In the genomic region with DNA sequence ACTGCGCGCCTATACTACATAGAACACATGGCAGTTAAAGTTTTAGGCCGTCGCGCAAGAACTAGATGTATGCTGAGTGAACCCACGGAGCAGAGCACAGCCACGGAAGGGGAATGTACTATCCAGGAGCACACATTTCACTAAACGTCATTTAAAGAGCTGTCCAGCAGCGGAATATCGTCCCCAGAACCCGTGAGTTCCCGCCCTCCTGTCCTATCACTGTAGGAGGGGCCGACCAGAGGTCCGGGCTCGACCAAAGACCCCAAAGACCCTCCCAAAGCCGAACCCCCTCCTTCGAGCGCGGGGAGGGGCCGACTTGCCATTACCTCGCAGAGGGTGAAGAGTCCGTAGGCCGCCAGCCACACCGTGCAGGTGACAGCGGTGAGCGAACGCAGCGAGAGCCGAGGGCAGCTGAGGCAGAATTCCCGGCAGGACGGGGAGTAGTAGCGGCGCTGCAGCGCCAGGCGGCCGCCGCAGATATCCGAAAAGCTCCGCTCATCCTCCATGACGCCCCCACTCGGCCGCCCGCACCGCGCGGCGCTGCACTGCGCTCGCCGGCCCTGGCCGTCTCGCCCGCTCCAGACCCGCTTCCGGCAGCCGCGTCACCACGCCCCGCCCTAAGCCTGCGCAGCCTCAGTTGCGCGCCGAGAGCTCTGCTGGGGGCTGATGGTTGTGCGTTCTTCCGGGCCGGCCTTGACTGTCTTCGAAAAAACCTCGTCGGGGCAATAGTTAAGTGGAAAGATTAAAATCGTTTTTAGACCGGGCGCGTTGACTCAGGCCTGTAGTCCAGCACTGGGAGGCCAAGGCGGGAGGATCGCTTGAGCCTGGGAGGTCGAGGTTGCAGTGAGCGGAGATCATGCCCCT, we compare ENCODE assay signal across 1 cellular context.
A peak's percentile ranks its signal among the peaks of the same experiment; 100 is the strongest.
TF ChIP-seq lines count a peak whose summit lies in the region.

A gene with protein sequence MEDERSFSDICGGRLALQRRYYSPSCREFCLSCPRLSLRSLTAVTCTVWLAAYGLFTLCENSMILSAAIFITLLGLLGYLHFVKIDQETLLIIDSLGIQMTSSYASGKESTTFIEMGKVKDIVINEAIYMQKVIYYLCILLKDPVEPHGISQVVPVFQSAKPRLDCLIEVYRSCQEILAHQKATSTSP (minus strand): TSS at position 571 of the 864 bp plus-strand sequence. CDS start 65 bp downstream, at position 506.

TF ChIP-seq in HepG2, 621 proteins besides CTCF, POLR2A, EP300 and RAD21 (continued from another document and continues in another):
- no peak for TF ChIP-seq ZNF816 (CRISPR knock-in tag; IDR thresholded peaks at IDR 0.05; ENCODE audit: borderline replicate concordance)
- TF ChIP-seq ZKSCAN5 (CRISPR knock-in tag; IDR thresholded peaks at IDR 0.05), result no peak
- TF ChIP-seq RXRA (CRISPR knock-in tag; IDR thresholded peaks at IDR 0.05), result 0 out of 2 replicates have a peak, but pooled peaks have one; percentile 12
- TF ChIP-seq KAT2B (IDR thresholded peaks at IDR 0.05; ENCODE audit: borderline replicate concordance, low read depth, low read length), result no peak
- peak; percentile 89 for TF ChIP-seq KAT8 (CRISPR knock-in tag; IDR thresholded peaks at IDR 0.05)
- no peak for TF ChIP-seq CBX2 (IDR thresholded peaks at IDR 0.05; ENCODE audit: low read depth, low read length)
- TF ChIP-seq CBX2 (CRISPR knock-in tag; IDR thresholded peaks at IDR 0.05; ENCODE audit: low read depth), result no peak
- peak; percentile 44; the same call in 1 of the 2 replicates for TF ChIP-seq ZNF44 (CRISPR knock-in tag; IDR thresholded peaks at IDR 0.05)
- TF ChIP-seq PHF21A (CRISPR knock-in tag; IDR thresholded peaks at IDR 0.05), result peak; percentile 69; the same call in 1 of the 2 replicates
- TF ChIP-seq TAF1 (CRISPR knock-in tag; IDR thresholded peaks at IDR 0.05), result peak; percentile 78
- TF ChIP-seq, protein P1, sequence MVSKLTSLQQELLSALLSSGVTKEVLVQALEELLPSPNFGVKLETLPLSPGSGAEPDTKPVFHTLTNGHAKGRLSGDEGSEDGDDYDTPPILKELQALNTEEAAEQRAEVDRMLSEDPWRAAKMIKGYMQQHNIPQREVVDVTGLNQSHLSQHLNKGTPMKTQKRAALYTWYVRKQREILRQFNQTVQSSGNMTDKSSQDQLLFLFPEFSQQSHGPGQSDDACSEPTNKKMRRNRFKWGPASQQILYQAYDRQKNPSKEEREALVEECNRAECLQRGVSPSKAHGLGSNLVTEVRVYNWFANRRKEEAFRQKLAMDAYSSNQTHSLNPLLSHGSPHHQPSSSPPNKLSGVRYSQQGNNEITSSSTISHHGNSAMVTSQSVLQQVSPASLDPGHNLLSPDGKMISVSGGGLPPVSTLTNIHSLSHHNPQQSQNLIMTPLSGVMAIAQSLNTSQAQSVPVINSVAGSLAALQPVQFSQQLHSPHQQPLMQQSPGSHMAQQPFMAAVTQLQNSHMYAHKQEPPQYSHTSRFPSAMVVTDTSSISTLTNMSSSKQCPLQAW (CRISPR knock-in tag; IDR thresholded peaks at IDR 0.05), result peak; percentile 30; the same call in 1 of the 2 replicates
- TF ChIP-seq ZNF747 (CRISPR knock-in tag; IDR thresholded peaks at IDR 0.05; ENCODE audit: borderline replicate concordance), result peak; percentile 63; the same call in 1 of the 2 replicates
- TF ChIP-seq, protein P2, sequence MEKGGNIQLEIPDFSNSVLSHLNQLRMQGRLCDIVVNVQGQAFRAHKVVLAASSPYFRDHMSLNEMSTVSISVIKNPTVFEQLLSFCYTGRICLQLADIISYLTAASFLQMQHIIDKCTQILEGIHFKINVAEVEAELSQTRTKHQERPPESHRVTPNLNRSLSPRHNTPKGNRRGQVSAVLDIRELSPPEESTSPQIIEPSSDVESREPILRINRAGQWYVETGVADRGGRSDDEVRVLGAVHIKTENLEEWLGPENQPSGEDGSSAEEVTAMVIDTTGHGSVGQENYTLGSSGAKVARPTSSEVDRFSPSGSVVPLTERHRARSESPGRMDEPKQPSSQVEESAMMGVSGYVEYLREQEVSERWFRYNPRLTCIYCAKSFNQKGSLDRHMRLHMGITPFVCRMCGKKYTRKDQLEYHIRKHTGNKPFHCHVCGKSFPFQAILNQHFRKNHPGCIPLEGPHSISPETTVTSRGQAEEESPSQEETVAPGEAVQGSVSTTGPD (CRISPR knock-in tag; IDR thresholded peaks at IDR 0.05), result no peak
- 0 out of 2 replicates have a peak, but pooled peaks have one; percentile 24 for TF ChIP-seq ZFP36L1 (CRISPR knock-in tag; IDR thresholded peaks at IDR 0.05)
- no peak for TF ChIP-seq EZH2 (conservative IDR thresholded peaks at IDR 0.05; ENCODE audit: low read depth, low read length)
- no peak for TF ChIP-seq RBM22 (optimal IDR thresholded peaks at IDR 0.05; ENCODE audit: low read length)
- TF ChIP-seq PRDM15 (CRISPR knock-in tag; IDR thresholded peaks at IDR 0.05), result no peak
- TF ChIP-seq NFIB (CRISPR knock-in tag; IDR thresholded peaks at IDR 0.05; ENCODE audit: borderline replicate concordance), result no peak
- TF ChIP-seq ZNF326 (CRISPR knock-in tag; IDR thresholded peaks at IDR 0.05; ENCODE audit: borderline replicate concordance), result no peak
- TF ChIP-seq ZHX1 (CRISPR knock-in tag; IDR thresholded peaks at IDR 0.05; ENCODE audit: low read depth), result no peak
- 0 out of 2 replicates have a peak, but pooled peaks have one; percentile 42 for TF ChIP-seq ZNF790 (CRISPR knock-in tag; IDR thresholded peaks at IDR 0.05; ENCODE audit: borderline replicate concordance)
- TF ChIP-seq ZNF605 (CRISPR knock-in tag; IDR thresholded peaks at IDR 0.05), result peak; percentile 30; the same call in 1 of the 2 replicates
- TF ChIP-seq ZNF451 (CRISPR knock-in tag; IDR thresholded peaks at IDR 0.05), result no peak
- TF ChIP-seq MTF2 (CRISPR knock-in tag; IDR thresholded peaks at IDR 0.05; ENCODE audit: borderline replicate concordance), result peak; percentile 92; the same call in 1 of the 2 replicates
- no peak for TF ChIP-seq TERF1 (CRISPR knock-in tag; IDR thresholded peaks at IDR 0.05)
- TF ChIP-seq ZNF441 (CRISPR knock-in tag; IDR thresholded peaks at IDR 0.05; ENCODE audit: borderline replicate concordance), result peak; percentile 23; the same call in 1 of the 2 replicates
- TF ChIP-seq TBX2 (CRISPR knock-in tag; IDR thresholded peaks at IDR 0.05; ENCODE audit: borderline replicate concordance), result peak; percentile 84
- no peak for TF ChIP-seq NR2C2 (CRISPR knock-in tag; IDR thresholded peaks at IDR 0.05; ENCODE audit: borderline replicate concordance)
- TF ChIP-seq ZNF33B (CRISPR knock-in tag; IDR thresholded peaks at IDR 0.05), result no peak
- no peak; the same call in 1 of the 2 replicates for TF ChIP-seq ZSCAN25 (CRISPR knock-in tag; IDR thresholded peaks at IDR 0.05)
- no peak for TF ChIP-seq MTA3 (CRISPR knock-in tag; IDR thresholded peaks at IDR 0.05)
- TF ChIP-seq ETV6 (CRISPR knock-in tag; conservative IDR thresholded peaks at IDR 0.05), result no peak
- TF ChIP-seq, protein P3, sequence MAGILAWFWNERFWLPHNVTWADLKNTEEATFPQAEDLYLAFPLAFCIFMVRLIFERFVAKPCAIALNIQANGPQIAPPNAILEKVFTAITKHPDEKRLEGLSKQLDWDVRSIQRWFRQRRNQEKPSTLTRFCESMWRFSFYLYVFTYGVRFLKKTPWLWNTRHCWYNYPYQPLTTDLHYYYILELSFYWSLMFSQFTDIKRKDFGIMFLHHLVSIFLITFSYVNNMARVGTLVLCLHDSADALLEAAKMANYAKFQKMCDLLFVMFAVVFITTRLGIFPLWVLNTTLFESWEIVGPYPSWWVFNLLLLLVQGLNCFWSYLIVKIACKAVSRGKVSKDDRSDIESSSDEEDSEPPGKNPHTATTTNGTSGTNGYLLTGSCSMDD (CRISPR knock-in tag; IDR thresholded peaks at IDR 0.05), result no peak
- no peak for TF ChIP-seq ZNF724P (CRISPR knock-in tag; IDR thresholded peaks at IDR 0.05; ENCODE audit: borderline replicate concordance)
- TF ChIP-seq, protein P4, sequence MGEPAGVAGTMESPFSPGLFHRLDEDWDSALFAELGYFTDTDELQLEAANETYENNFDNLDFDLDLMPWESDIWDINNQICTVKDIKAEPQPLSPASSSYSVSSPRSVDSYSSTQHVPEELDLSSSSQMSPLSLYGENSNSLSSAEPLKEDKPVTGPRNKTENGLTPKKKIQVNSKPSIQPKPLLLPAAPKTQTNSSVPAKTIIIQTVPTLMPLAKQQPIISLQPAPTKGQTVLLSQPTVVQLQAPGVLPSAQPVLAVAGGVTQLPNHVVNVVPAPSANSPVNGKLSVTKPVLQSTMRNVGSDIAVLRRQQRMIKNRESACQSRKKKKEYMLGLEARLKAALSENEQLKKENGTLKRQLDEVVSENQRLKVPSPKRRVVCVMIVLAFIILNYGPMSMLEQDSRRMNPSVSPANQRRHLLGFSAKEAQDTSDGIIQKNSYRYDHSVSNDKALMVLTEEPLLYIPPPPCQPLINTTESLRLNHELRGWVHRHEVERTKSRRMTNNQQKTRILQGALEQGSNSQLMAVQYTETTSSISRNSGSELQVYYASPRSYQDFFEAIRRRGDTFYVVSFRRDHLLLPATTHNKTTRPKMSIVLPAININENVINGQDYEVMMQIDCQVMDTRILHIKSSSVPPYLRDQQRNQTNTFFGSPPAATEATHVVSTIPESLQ (CRISPR knock-in tag; conservative IDR thresholded peaks at IDR 0.05), result no peak
- TF ChIP-seq, protein P5, sequence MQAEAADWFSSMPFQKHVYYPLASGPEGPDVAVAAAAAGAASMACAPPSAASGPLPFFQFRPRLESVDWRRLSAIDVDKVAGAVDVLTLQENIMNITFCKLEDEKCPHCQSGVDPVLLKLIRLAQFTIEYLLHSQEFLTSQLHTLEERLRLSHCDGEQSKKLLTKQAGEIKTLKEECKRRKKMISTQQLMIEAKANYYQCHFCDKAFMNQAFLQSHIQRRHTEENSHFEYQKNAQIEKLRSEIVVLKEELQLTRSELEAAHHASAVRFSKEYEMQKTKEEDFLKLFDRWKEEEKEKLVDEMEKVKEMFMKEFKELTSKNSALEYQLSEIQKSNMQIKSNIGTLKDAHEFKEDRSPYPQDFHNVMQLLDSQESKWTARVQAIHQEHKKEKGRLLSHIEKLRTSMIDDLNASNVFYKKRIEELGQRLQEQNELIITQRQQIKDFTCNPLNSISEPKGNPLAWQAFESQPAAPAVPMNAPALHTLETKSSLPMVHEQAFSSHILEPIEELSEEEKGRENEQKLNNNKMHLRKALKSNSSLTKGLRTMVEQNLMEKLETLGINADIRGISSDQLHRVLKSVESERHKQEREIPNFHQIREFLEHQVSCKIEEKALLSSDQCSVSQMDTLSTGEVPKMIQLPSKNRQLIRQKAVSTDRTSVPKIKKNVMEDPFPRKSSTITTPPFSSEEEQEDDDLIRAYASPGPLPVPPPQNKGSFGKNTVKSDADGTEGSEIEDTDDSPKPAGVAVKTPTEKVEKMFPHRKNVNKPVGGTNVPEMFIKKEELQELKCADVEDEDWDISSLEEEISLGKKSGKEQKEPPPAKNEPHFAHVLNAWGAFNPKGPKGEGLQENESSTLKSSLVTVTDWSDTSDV (CRISPR knock-in tag; IDR thresholded peaks at IDR 0.05), result no peak
- no peak for TF ChIP-seq ZNF432 (CRISPR knock-in tag; IDR thresholded peaks at IDR 0.05; ENCODE audit: borderline replicate concordance)
